30 cellular contexts compared by ENCODE assay signal in the genomic region with DNA sequence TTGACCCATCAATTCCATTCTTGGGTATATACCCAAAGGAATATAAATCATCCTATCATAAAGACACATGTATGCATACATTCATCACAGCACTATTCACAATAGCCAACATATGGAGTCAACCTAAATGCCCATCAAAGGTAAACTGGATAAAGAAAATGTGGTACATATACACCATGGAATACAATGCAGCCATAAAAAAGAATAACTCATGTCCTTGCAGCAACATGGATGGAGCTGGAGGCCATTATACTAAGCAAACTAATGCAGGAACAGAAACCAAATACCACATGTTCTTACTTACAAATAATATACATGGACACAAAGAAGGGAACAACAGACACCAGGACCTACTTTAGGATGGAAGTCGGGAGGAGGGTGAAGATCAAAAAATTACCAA.
DNase-seq lines count a peak whose midpoint lies in the region; ATAC-seq, FAIRE-seq and TF ChIP-seq lines count a peak whose summit lies in the region.
"Had no signal": no experiment of that assay in that cellular context is flagged by ENCODE, and none has a peak within 500 bp of the region (broad histone marks: within the 10 kb centered on the region; RNA-seq: fewer than 3 reads in every experiment).

No MANE protein-coding gene starts in this region.

- BruUV-seq in K562 (replicated peaks; lab: Mats Ljungman, UMichigan), result no TSS peak

- intact Hi-C loops in K562 (cut with micrococcal nuclease), result no loop called here

- H4K20me1 ChIP-seq in SK-N-SH (ENCODE audit: insufficient read depth) (no peaks in the 10 kb centered on the region), K562 (replicated peaks; ENCODE audit: control insufficient read depth, insufficient read depth, low read length) (no peaks in the 10 kb centered on the region)
- H4K20me1 ChIP-seq: BLaER1; BLaER1 treated with 17β-estradiol and CSF1 and Interleukin-3, amounts not matched to agents 10 nM and 100 nM had no signal

- WGBS in SK-N-SH (ENCODE audit: low lambda C conversion rate), result 26% methylated on average over 1 of the region's 1 CpG
- 5% methylated on average over 1 of the region's 1 CpG for WGBS in K562 (ENCODE audit: insufficient coverage, low coverage, missing lambda C conversion rate)
- WGBS in mesendoderm (ENCODE audit: extremely low coverage, insufficient coverage, low lambda C conversion rate), result no CpG with 5 or more reads among the region's 1 CpG

- no peak overlapping the region for H3K4me2 ChIP-seq in SK-N-SH
- no peak overlapping the region for H3K4me2 ChIP-seq in K562 (ENCODE audit: insufficient read depth, low read length)
- no peak overlapping the region for H3K4me2 ChIP-seq in mesendoderm (ENCODE audit: low read length)
- H3K4me2 ChIP-seq: A549; BLaER1; BLaER1 treated with 17β-estradiol and CSF1 and Interleukin-3, amounts not matched to agents 10 nM and 100 nM had no signal

- H4K8ac ChIP-seq in mesendoderm (ENCODE audit: low read depth, low read length), result no peak overlapping the region

- H4K5ac ChIP-seq in mesendoderm (ENCODE audit: low read length), result no peak overlapping the region

- ATAC-seq in SK-N-SH treated with all-trans-retinoic acid at 6 μM for 48 hours (no peak), K562 (no peak)
- ATAC-seq: A549; CD8-positive, alpha-beta T cell had no signal

- no peak for TF ChIP-seq POLR2A in K562 (conservative IDR thresholded peaks at IDR 0.05)

- H3K36me3 ChIP-seq in SK-N-SH (replicated peaks in 1 of 2; ENCODE audit: control insufficient read depth in 1 of 2, insufficient read depth in 2 of 2, low read length in 1 of 2), result no peaks in the 10 kb centered on the region
- no peaks in the 10 kb centered on the region for H3K36me3 ChIP-seq in K562 (ENCODE audit: control insufficient read depth, insufficient read depth, low read length)
- no peaks in the 10 kb centered on the region for H3K36me3 ChIP-seq in mesendoderm (ENCODE audit: control insufficient read depth, insufficient read depth, low read length)
- H3K36me3 ChIP-seq: BE2C; BLaER1; BLaER1 treated with 17β-estradiol and CSF1 and Interleukin-3, amounts not matched to agents 10 nM and 100 nM had no signal

- H3K23ac ChIP-seq in mesendoderm (ENCODE audit: low read length), result no peak overlapping the region

- POLR2A ChIA-PET in SK-N-SH (lab: Yijun Ruan, JAX) (no interaction called here), K562 (lab: Yijun Ruan, JAX) (no interaction called here)

- H3K18ac ChIP-seq in mesendoderm (ENCODE audit: low read length), result no peak overlapping the region

- no peak for FAIRE-seq in K562 (lab: Jason Lieb, UNC)
- FAIRE-seq: A204.1, A549, D721Med had no signal

- H3K27me3 ChIP-seq in SK-N-SH (ENCODE audit: insufficient read depth) (no peaks in the 10 kb centered on the region), K562 (ENCODE audit: control insufficient read depth in 2 of 2, insufficient read depth in 2 of 2, low read length in 2 of 2) (no peaks in the 10 kb centered on the region), mesendoderm (ENCODE audit: insufficient read depth, low read length, poor library complexity) (no peaks in the 10 kb centered on the region)
- H3K27me3 ChIP-seq: BE2C; BLaER1; BLaER1 treated with 17β-estradiol and CSF1 and Interleukin-3, amounts not matched to agents 10 nM and 100 nM had no signal

- in situ Hi-C loops in K562 (cut with MboI), result no loop called here

- no peak for TF ChIP-seq CTCF in SK-N-SH (IDR thresholded peaks at IDR 0.05)
- TF ChIP-seq CTCF in K562 (IDR thresholded peaks at IDR 0.05 in 2 of 3, conservative IDR thresholded peaks at IDR 0.05 in 1 of 3; ENCODE audit: insufficient read depth in 2 of 3, low read depth in 1 of 3, low read length in 3 of 3), result no peak

- no peak for TF ChIP-seq RAD21 in SK-N-SH (IDR thresholded peaks at IDR 0.05; ENCODE audit: low read length)
- TF ChIP-seq RAD21 in K562 (CRISPR knock-in tag; conservative IDR thresholded peaks at IDR 0.05 in 1 of 2, IDR thresholded peaks at IDR 0.05 in 1 of 2), result no peak

- no peaks in the 10 kb centered on the region for H3F3A ChIP-seq in SK-N-SH (replicated peaks; ENCODE audit: insufficient read depth)

- no peaks in the 10 kb centered on the region for H3K79me1 ChIP-seq in mesendoderm (ENCODE audit: low read length)

- H3K9ac ChIP-seq in SK-N-SH, result no peak overlapping the region
- H3K9ac ChIP-seq in K562 (ENCODE audit: insufficient read depth in 1 of 2, low read depth in 2 of 2, low read length in 2 of 2), result no peak overlapping the region
- H3K9ac ChIP-seq in mesendoderm (ENCODE audit: low read length), result no peak overlapping the region
- H3K9ac ChIP-seq: BLaER1; BLaER1 treated with 17β-estradiol and CSF1 and Interleukin-3, amounts not matched to agents 10 nM and 100 nM had no signal

- no peak overlapping the region for H2BK15ac ChIP-seq in mesendoderm (replicated peaks; ENCODE audit: low read depth)

- no peak overlapping the region for H3K27ac ChIP-seq in SK-N-SH (ENCODE audit: low read depth in 2 of 2, low read length in 1 of 2)
- no peak overlapping the region for H3K27ac ChIP-seq in K562 (ENCODE audit: extremely low read depth, low read depth, low read length)
- no peak overlapping the region for H3K27ac ChIP-seq in mesendoderm (ENCODE audit: low read depth, low read length)
- H3K27ac ChIP-seq: 22Rv1; A549; BLaER1; BLaER1 treated with 17β-estradiol and CSF1 and Interleukin-3, amounts not matched to agents 10 nM and 100 nM; C4-2B had no signal

- no peaks in the 10 kb centered on the region for H3K9me3 ChIP-seq in SK-N-SH
- H3K9me3 ChIP-seq in K562 (replicated peaks; ENCODE audit: control insufficient read depth, insufficient read depth, low read depth, low read length), result no peaks in the 10 kb centered on the region
- H3K9me3 ChIP-seq: A549, BE2C, BLaER1, Caco-2 had no signal

- DNase-seq in SK-N-SH (no peak), K562 (ENCODE audit: extremely low read depth in 1 of 4, low spot score in 3 of 4) (no peak), mesendoderm (no peak)
- DNase-seq: 8988T; ACHN; AML-193; BE2C; C1 segment of cervical spinal cord; Caco-2; Calu3; CD4-positive, alpha-beta T cell; CD4-positive, CD25-positive, alpha-beta regulatory T cell; CD8-positive, alpha-beta memory T cell; CD8-positive, alpha-beta T cell; COR-L47; DMS 273 treated with DMSO at 0.1 percent for 48 hours; DMS153; DMS53; DMS79; DMS79 treated with DMSO at 0.1 percent for 48 hours; DND-41; EL had no signal

- no peak overlapping the region for H2BK5ac ChIP-seq in mesendoderm (ENCODE audit: low read length)

- no peak overlapping the region for H2AK5ac ChIP-seq in mesendoderm (ENCODE audit: low read length)

- CTCF ChIA-PET in SK-N-SH (lab: Yijun Ruan, JAX) (interaction anchor here (1.3 kb wide), 1 partner anchor 78 kb away, joined by 3 read pairs; no protein-coding TSS in a partner anchor), K562 (lab: Yijun Ruan, JAX; ENCODE audit: low intra/inter-chr PET ratio) (no interaction called here)

- H3K4me1 ChIP-seq in SK-N-SH (ENCODE audit: control insufficient read depth in 1 of 2, insufficient read depth in 2 of 2, low read depth in 1 of 2, low read length in 1 of 2) (peaks cover 0 to 2% of the 10 kb centered on the region in 2 experiments; a peak in 2 of 4 replicates), K562 (replicated peaks in 1 of 2; ENCODE audit: control insufficient read depth in 2 of 2, insufficient read depth in 2 of 2, low read length in 2 of 2) (no peaks in the 10 kb centered on the region; a peak in 1 of 5 replicates), mesendoderm (ENCODE audit: control insufficient read depth, low read depth, low read length) (no peaks in the 10 kb centered on the region)
- H3K4me1 ChIP-seq: A549; BE2C; BLaER1; BLaER1 treated with 17β-estradiol and CSF1 and Interleukin-3, amounts not matched to agents 10 nM and 100 nM; Caco-2 had no signal

- H3K9me1 ChIP-seq in K562 (ENCODE audit: control insufficient read depth, insufficient read depth, low read length), result no peaks in the 10 kb centered on the region

- no peaks in the 10 kb centered on the region for H3K9me2 ChIP-seq in SK-N-SH

- H2AFZ ChIP-seq in SK-N-SH (ENCODE audit: low read depth), result no peak overlapping the region
- H2AFZ ChIP-seq in K562 (ENCODE audit: low read depth, low read length), result no peak overlapping the region

- H3K79me2 ChIP-seq in SK-N-SH (ENCODE audit: insufficient read depth) (no peaks in the 10 kb centered on the region), K562 (ENCODE audit: control insufficient read depth, insufficient read depth, low read length) (no peaks in the 10 kb centered on the region), mesendoderm (ENCODE audit: control insufficient read depth, insufficient read depth, low read length) (no peaks in the 10 kb centered on the region)

- TF ChIP-seq EP300 in SK-N-SH (IDR thresholded peaks at IDR 0.05; ENCODE audit: borderline replicate concordance in 1 of 2, low read depth in 1 of 2, low read length in 1 of 2), result no peak
- no peak for TF ChIP-seq EP300 in K562 (IDR thresholded peaks at IDR 0.05; ENCODE audit: low read length)

- H3K4me3 ChIP-seq in SK-N-SH (ENCODE audit: low read depth in 2 of 2, low read length in 1 of 2) (no peak overlapping the region), K562 (no peak overlapping the region), mesendoderm (ENCODE audit: low read length) (no peak overlapping the region)
- H3K4me3 ChIP-seq: A549; BLaER1; BLaER1 treated with 17β-estradiol and CSF1 and Interleukin-3, amounts not matched to agents 10 nM and 100 nM had no signal

- no peak overlapping the region for H3K56ac ChIP-seq in mesendoderm (ENCODE audit: low read length)

- no peak overlapping the region for H2BK120ac ChIP-seq in mesendoderm (ENCODE audit: low read depth, low read length)

- H3K4ac ChIP-seq in mesendoderm (ENCODE audit: low read depth, low read length), result no peak overlapping the region

TF ChIP-seq in SK-N-SH treated with all-trans-retinoic acid at 6 μM for 48 hours, 23 proteins besides CTCF, POLR2A, EP300 and RAD21:
- TF ChIP-seq ZFP3 (CRISPR knock-in tag; IDR thresholded peaks at IDR 0.05) (no peak), BACH2 (CRISPR knock-in tag; IDR thresholded peaks at IDR 0.05; ENCODE audit: borderline replicate concordance) (no peak), CSDC2 (CRISPR knock-in tag; IDR thresholded peaks at IDR 0.05) (no peak), ZNF8 (CRISPR knock-in tag; IDR thresholded peaks at IDR 0.05) (peak; percentile 80), ZC3H10 (CRISPR knock-in tag; IDR thresholded peaks at IDR 0.05) (no peak)

TF ChIP-seq in SK-N-SH, 30 proteins besides CTCF, POLR2A, EP300 and RAD21 (continues in another document):
- TF ChIP-seq, protein P1, sequence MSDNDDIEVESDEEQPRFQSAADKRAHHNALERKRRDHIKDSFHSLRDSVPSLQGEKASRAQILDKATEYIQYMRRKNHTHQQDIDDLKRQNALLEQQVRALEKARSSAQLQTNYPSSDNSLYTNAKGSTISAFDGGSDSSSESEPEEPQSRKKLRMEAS (IDR thresholded peaks at IDR 0.05; ENCODE audit: low read depth), result no peak
- no peak for TF ChIP-seq SIN3A (IDR thresholded peaks at IDR 0.05; ENCODE audit: borderline replicate concordance, low read depth, low read length)

TF ChIP-seq in K562, 482 proteins besides CTCF, POLR2A, EP300 and RAD21 (continues in another document):
- TF ChIP-seq SIRT6 (IDR thresholded peaks at IDR 0.05; ENCODE audit: low read depth, low read length) (no peak), ZNF668 (CRISPR knock-in tag; IDR thresholded peaks at IDR 0.05) (no peak), ZNF146 (CRISPR knock-in tag; IDR thresholded peaks at IDR 0.05; ENCODE audit: unreplicated experiment) (peak; percentile 51), U2AF2 (optimal IDR thresholded peaks at IDR 0.05; ENCODE audit: low read depth, low read length) (no peak)
